9 cellular contexts compared by ENCODE assay signal in the genomic region with DNA sequence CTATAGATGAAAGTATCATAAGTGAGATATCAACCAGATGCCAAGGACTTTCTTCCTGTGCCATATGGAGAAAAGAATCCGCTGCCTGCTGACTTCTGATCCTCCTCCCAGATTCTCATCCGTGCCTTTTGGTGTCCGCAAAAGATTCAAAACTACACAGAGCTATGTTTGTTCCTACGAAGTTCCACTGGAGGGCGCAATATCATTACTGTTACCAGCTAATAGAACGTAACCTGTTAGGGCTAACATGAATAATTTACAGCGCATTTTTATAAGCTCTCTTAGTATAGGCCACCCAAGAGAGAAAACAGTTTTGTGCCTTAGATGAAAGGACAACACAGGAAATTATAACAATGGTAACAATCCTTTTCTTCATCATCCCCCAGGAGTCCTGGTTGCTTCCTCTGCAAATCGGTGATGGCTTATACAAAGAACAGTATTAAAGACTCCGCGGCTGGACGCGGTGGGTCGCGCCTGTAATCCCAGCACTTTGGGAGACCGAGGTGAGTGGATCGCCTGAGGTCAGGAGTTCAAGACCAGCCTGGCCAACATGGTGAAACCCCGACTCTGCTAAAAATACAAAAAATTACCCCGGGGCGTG. TPM values are rescaled to one million over a fixed set of nuclear protein-coding genes. Genes with fewer than 3 reads are reported as not detected.
A peak's percentile ranks its signal among the peaks of the same experiment; 100 is the strongest.
DNase-seq lines count a peak whose midpoint lies in the region; ATAC-seq and TF ChIP-seq lines count a peak whose summit lies in the region.
"Had no signal": no experiment of that assay in that cellular context is flagged by ENCODE, and none has a peak within 500 bp of the region (broad histone marks: within the 10 kb centered on the region; RNA-seq: fewer than 3 reads in every experiment).

No MANE protein-coding gene starts in this region.

- H3K9me3 Mint-ChIP-seq in neural crest cell: no peaks in the 10 kb centered on the region

- no peak for ATAC-seq in HG03025 (IDR thresholded peaks at IDR 0.05; ENCODE audit: low FRiP score, unreplicated experiment)

- TF ChIP-seq CTCF in AG09319 (IDR thresholded peaks at IDR 0.05; ENCODE audit: low read depth, low read length) (peak; percentile 37), GM10266 (IDR thresholded peaks at IDR 0.05; ENCODE audit: control insufficient read depth, insufficient read depth, low read depth, missing control alignments) (peak; percentile 35), neural crest cell (conservative IDR thresholded peaks at IDR 0.05) (peak; percentile 68)

- peak; percentile 4 for DNase-seq in AG09319 (ENCODE audit: extremely low read depth, low read depth)
- peak; percentile 18 for DNase-seq in GM10266 (ENCODE audit: extremely low spot score)
- peak; percentile 14 for DNase-seq in NCI-H345 treated with DMSO at 0.1 percent for 48 hours (lab: John Stamatoyannopoulos, UW; ENCODE audit: unreplicated experiment)
- DNase-seq in dermis microvascular lymphatic vessel endothelial cell (ENCODE audit: low read depth in 2 of 2): peak; percentile 27 to 45
- DNase-seq in neural crest cell (ENCODE audit: low read depth, low spot score): peak; percentile 13
- DNase-seq in HuH-7.5 (ENCODE audit: low spot score): no peak
- DNase-seq in posterior vena cava (ENCODE audit: low spot score): no peak

- H3K4me1 Mint-ChIP-seq in neural crest cell: peaks cover 5% of the 10 kb centered on the region

- intact Hi-C loops in posterior vena cava (cut with DNase I): no loop called here

- H3K36me3 Mint-ChIP-seq in neural crest cell (ENCODE audit: low read depth): no peaks in the 10 kb centered on the region

- no peak overlapping the region for H3K27ac Mint-ChIP-seq in neural crest cell (ENCODE audit: unreplicated experiment)

- H3K4me3 Mint-ChIP-seq in neural crest cell: no peak overlapping the region

- peaks cover 24% of the 10 kb centered on the region for H3K27me3 Mint-ChIP-seq in neural crest cell (ENCODE audit: low read depth)

RNA-seq across cellular contexts. Expression of gene CENPVL3, which starts 22.8 kb away (rescaled TPM):
- total RNA-seq in dermis microvascular lymphatic vessel endothelial cell: not detected in 2 replicates
- total RNA-seq in neural crest cell: 10.1 and 11.1 TPM in 2 replicates
- total RNA-seq in posterior vena cava: not detected
- total RNA-seq: thoracic aorta had no signal

RNA-seq across cellular contexts. Expression of gene CENPVL2, which starts 41.1 kb away (rescaled TPM):
- total RNA-seq in dermis microvascular lymphatic vessel endothelial cell (not detected in 2 replicates), neural crest cell (1.3 and 1.6 TPM in 2 replicates), posterior vena cava (not detected)
- total RNA-seq: thoracic aorta had no signal

Comparison
In these comparisons a context has a peak if more than half of its experiments do, and no peak if none do; other contexts are left out.
1. DNase-seq: peak in AG09319 (single experiment), GM10266 (single experiment), NCI-H345 treated with DMSO at 0.1 percent for 48 hours (single experiment), dermis microvascular lymphatic vessel endothelial cell (2 of 2) and neural crest cell (single experiment); none in HuH-7.5 (single experiment) and posterior vena cava (single experiment).
2. RNA of gene CENPVL3, which starts 22.8 kb away (total RNA-seq): 10.1 to 11.1 TPM in neural crest cell; not detected in dermis microvascular lymphatic vessel endothelial cell and not detected in posterior vena cava; every median in the first group is over 10 times any median in the second.
3. Peak in every context shown above with its lines, with median percentiles within 50 percentile points of each other: CTCF ChIP-seq.